8 cellular contexts compared by ENCODE assay signal in genomic region chr13:30690282-30691188, GRCh38. TPM values are rescaled to one million over a fixed set of nuclear protein-coding genes. Genes with fewer than 3 reads are reported as not detected.
DNase-seq lines count a peak whose midpoint lies in the region; ATAC-seq and TF ChIP-seq lines count a peak whose summit lies in the region.

No MANE protein-coding gene starts in this region.

- 46% methylated on average over 13 of the region's 21 CpGs for WGBS in right lobe of liver (ENCODE audit: insufficient coverage, low coverage, low lambda C conversion rate, missing lambda C conversion rate)
- WGBS in thyroid gland, 2 donors = 31 to 40% methylated on average over 21 of the region's 21 CpGs

- H3K9me3 ChIP-seq in OCI-LY1 (ENCODE audit: low read length) (no peaks in the 10 kb centered on the region), breast epithelium (no peaks in the 10 kb centered on the region), right lobe of liver (no peaks in the 10 kb centered on the region), thyroid gland (no peaks in the 10 kb centered on the region)

- peak; percentile 87 for DNase-seq in GM04504 (ENCODE audit: low read depth)
- peak in 1 of 2 donors; percentile 75 for DNase-seq in breast epithelium (ENCODE audit: low spot score in 2 of 2)
- peak in 2 of 3 donors; percentile 43 to 59 for DNase-seq in right lobe of liver
- DNase-seq in thyroid gland = peak; percentile 43 to 44
- no peak for DNase-seq in KG1 (lab: John Stamatoyannopoulos, UW)
- no peak for DNase-seq in activated CD4-positive, alpha-beta T cell treated with anti-CD3 and anti-CD28 coated beads, Interleukin-2, amount 50 U/mL, for 4 hours

- H3F3A ChIP-seq in OCI-LY1 (ENCODE audit: insufficient read depth, low read length) = no peaks in the 10 kb centered on the region

- H3K36me3 ChIP-seq in OCI-LY1 (ENCODE audit: insufficient read depth, low read length) (no peaks in the 10 kb centered on the region), breast epithelium (no peaks in the 10 kb centered on the region), right lobe of liver (no peaks in the 10 kb centered on the region), thyroid gland (no peaks in the 10 kb centered on the region)

- ATAC-seq in HG02678 (IDR thresholded peaks at IDR 0.05; ENCODE audit: unreplicated experiment) (peak; percentile 65), right lobe of liver (peak; percentile 72 to 86 (median 78))

- peak overlapping the region; percentile 15; the same call in 1 of the 2 replicates for H3K9ac ChIP-seq in OCI-LY1 (ENCODE audit: low read length)

- peaks cover 14% of the 10 kb centered on the region for H3K4me1 ChIP-seq in OCI-LY1 (ENCODE audit: insufficient read depth, low read length, severe bottlenecking)
- H3K4me1 ChIP-seq in breast epithelium = no peaks in the 10 kb centered on the region
- no peaks in the 10 kb centered on the region for H3K4me1 ChIP-seq in right lobe of liver
- peaks cover 0 to 5% of the 10 kb centered on the region in 2 donors for H3K4me1 ChIP-seq in thyroid gland

- no peak overlapping the region for H3K27ac ChIP-seq in OCI-LY1 (ENCODE audit: low read depth, low read length, poor library complexity, severe bottlenecking)
- peak overlapping the region; percentile 71 to 86 for H3K27ac ChIP-seq in breast epithelium
- H3K27ac ChIP-seq in right lobe of liver = no peak overlapping the region
- H3K27ac ChIP-seq in thyroid gland = peak overlapping the region in 2 of 3 donors; percentile 29 to 56

- TF ChIP-seq CTCF in OCI-LY1 (IDR thresholded peaks at IDR 0.05; ENCODE audit: low read length) (no peak), breast epithelium (IDR thresholded peaks at IDR 0.05) (no peak), right lobe of liver (IDR thresholded peaks at IDR 0.05) (no peak), thyroid gland (IDR thresholded peaks at IDR 0.05) (no peak)

- H3K27me3 ChIP-seq in OCI-LY1 (ENCODE audit: insufficient read depth, low read length) = no peaks in the 10 kb centered on the region
- H3K27me3 ChIP-seq in breast epithelium = no peaks in the 10 kb centered on the region
- no peaks in the 10 kb centered on the region for H3K27me3 ChIP-seq in right lobe of liver
- no peaks in the 10 kb centered on the region for H3K27me3 ChIP-seq in thyroid gland

- no peaks in the 10 kb centered on the region for H4K20me1 ChIP-seq in OCI-LY1 (ENCODE audit: insufficient read depth, low read length)

- peak overlapping the region; percentile 77 for H3K4me2 ChIP-seq in OCI-LY1 (ENCODE audit: low read length)

- H2AFZ ChIP-seq in OCI-LY1 (ENCODE audit: low read length) = peak overlapping the region; percentile 8; the same call in 1 of the 2 replicates

- TF ChIP-seq POLR2A in breast epithelium (IDR thresholded peaks at IDR 0.05) = no peak
- no peak for TF ChIP-seq POLR2A in right lobe of liver (IDR thresholded peaks at IDR 0.05)
- no peak for TF ChIP-seq POLR2A in thyroid gland (IDR thresholded peaks at IDR 0.05)

- intact Hi-C loops in breast epithelium (cut with DNase I; ENCODE audit: low total_unique reads) = no loop called here
- intact Hi-C loops in right lobe of liver (cut with DNase I) = no loop called here
- intact Hi-C loops in thyroid gland (cut with DNase I) = no loop called here

- peak overlapping the region; percentile 52 for H3K4me3 ChIP-seq in OCI-LY1 (ENCODE audit: low read depth, low read length, poor library complexity, severe bottlenecking)
- H3K4me3 ChIP-seq in breast epithelium = peak overlapping the region; percentile 42 to 80 (median 51)
- no peak overlapping the region for H3K4me3 ChIP-seq in right lobe of liver
- peak overlapping the region in 2 of 3 donors; percentile 1 to 22 for H3K4me3 ChIP-seq in thyroid gland (replicated peaks in 1 of 3)

- no peaks in the 10 kb centered on the region for H3K9me2 ChIP-seq in OCI-LY1 (ENCODE audit: low read depth, low read length)

- H3K79me2 ChIP-seq in OCI-LY1 (ENCODE audit: insufficient read depth, low read length) = no peaks in the 10 kb centered on the region

RNA-seq across cellular contexts. Expression of gene ALOX5AP, which starts 44.8 kb away (rescaled TPM):
- 10 to 100 TPM; 32.1 to 47.4 (median 37.9) TPM for total RNA-seq in breast epithelium
- 1 to 10 TPM in 5 of 6 experiments, under 1 TPM in 1; 0.53 to 6.7 (median 3.7) TPM for total RNA-seq in right lobe of liver
- 10 to 100 TPM in 1 of 4 donors, 1 to 10 TPM in 3; 3.6 to 13.4 (median 6.1) TPM for total RNA-seq in thyroid gland

Comparison
In these comparisons a context has a peak if more than half of its experiments do, and no peak if none do; other contexts are left out.
1. DNase-seq: peak in GM04504 (single experiment), right lobe of liver (2 of 3) and thyroid gland (2 of 2); none in KG1 (single experiment) and activated CD4-positive, alpha-beta T cell treated with anti-CD3 and anti-CD28 coated beads, Interleukin-2, amount 50 U/mL, for 4 hours (0 of 2).
2. H3K27ac ChIP-seq: peak in breast epithelium (2 of 2) and thyroid gland (2 of 3); none in OCI-LY1 (single experiment) and right lobe of liver (0 of 3).
3. H3K4me3 ChIP-seq: peak in OCI-LY1 (single experiment), breast epithelium (3 of 3) and thyroid gland (2 of 3); none in right lobe of liver (0 of 3).